Comparison of ENCODE assay signal across 8 cellular contexts in the genomic region with DNA sequence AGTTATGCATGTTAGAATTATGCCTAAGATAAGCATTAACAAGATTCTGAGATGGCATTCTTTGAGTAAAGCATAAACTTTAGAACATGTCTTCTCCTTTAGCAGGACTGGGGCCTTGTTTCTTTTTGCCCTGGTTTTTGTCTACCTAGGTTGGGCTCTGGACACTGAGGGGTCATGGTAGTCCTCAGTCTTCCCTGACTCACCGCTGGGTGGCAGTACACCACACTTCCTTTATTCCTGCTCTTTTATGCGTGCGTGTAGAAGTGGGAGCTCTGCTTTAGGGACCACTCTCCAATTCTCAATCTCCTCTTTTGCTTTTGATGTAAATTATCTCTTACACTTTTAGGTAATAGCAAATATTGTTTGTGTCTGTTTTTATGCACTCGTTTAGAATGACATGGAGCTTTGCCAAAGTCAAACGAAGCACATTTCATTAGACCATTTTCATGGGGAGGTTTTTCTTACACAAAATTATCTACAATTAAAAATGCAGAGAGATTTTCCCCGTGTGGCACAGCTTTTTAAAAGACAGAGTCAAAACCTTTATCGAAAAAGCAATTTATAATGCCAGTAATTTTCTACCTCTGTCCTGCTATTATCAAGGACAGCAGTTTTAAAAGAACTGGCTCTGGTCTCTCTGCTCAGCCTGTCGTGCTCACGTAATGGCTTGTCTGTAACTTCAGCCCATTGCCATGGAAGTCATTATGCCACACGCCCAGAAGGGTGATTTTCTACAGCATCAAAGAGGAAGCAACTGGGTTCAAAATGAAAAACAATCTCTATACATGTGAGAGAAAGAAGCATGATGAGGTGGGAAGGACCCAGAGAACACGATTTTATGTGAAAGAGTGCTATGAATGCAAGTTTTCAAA.
DNase-seq lines count a peak whose midpoint lies in the region; ATAC-seq, FAIRE-seq and TF ChIP-seq lines count a peak whose summit lies in the region.

No MANE protein-coding gene starts in this region.

- peak; percentile 57 for DNase-seq in AG10803 (ENCODE audit: low read depth)
- peak; percentile 46 to 61 (median 58) for DNase-seq in T-helper 17 cell
- peak; percentile 37 for DNase-seq in astrocyte (ENCODE audit: low read depth)
- DNase-seq in hypothalamus (lab: John Stamatoyannopoulos, UW), result peak in 47 of 51 donors; percentile 3 to 87 (median 47)

- no peaks in the 10 kb centered on the region for H3K79me2 ChIP-seq in astrocyte (ENCODE audit: insufficient read depth, low read length)

- no peaks in the 10 kb centered on the region for H3K9me3 ChIP-seq in T-helper 17 cell (ENCODE audit: control insufficient read depth, low read length, poor library complexity, severe bottlenecking)
- H3K9me3 ChIP-seq in astrocyte (ENCODE audit: insufficient read depth, low read depth, low read length), result no peaks in the 10 kb centered on the region
- no peaks in the 10 kb centered on the region for H3K9me3 ChIP-seq in skeletal muscle tissue (ENCODE audit: control insufficient read depth in 3 of 3, low read length in 3 of 3)

- TF ChIP-seq CTCF in AG10803 (conservative IDR thresholded peaks at IDR 0.05; ENCODE audit: low read length) (peak; percentile 95), LNCAP (IDR thresholded peaks at IDR 0.05) (peak; percentile 70), astrocyte (IDR thresholded peaks at IDR 0.05; ENCODE audit: insufficient read depth, low read depth, low read length) (peak; percentile 80)

- H3K9me3 Mint-ChIP-seq in astrocyte (ENCODE audit: unreplicated experiment), result no peaks in the 10 kb centered on the region

- H3K27me3 ChIP-seq in astrocyte (ENCODE audit: insufficient read depth, low read length), result no peaks in the 10 kb centered on the region
- no peaks in the 10 kb centered on the region for H3K27me3 ChIP-seq in skeletal muscle tissue (ENCODE audit: control insufficient read depth in 3 of 3, insufficient read depth in 3 of 3, low read length in 3 of 3)

- H3K27ac Mint-ChIP-seq in T-helper 17 cell (no peak overlapping the region), astrocyte (ENCODE audit: unreplicated experiment) (no peak overlapping the region)

- H3K4me2 ChIP-seq in astrocyte (ENCODE audit: low read length), result no peak overlapping the region

- no peaks in the 10 kb centered on the region for H4K20me1 ChIP-seq in astrocyte (ENCODE audit: insufficient read depth, low read length)

- H3K36me3 Mint-ChIP-seq in T-helper 17 cell (ENCODE audit: low read depth), result no peaks in the 10 kb centered on the region
- H3K36me3 Mint-ChIP-seq in astrocyte (ENCODE audit: low read depth, unreplicated experiment), result no peaks in the 10 kb centered on the region

- no peaks in the 10 kb centered on the region for H3K36me3 ChIP-seq in astrocyte (ENCODE audit: insufficient read depth, low read length)
- H3K36me3 ChIP-seq in skeletal muscle tissue (ENCODE audit: control insufficient read depth in 3 of 3, insufficient read depth in 3 of 3, low read length in 3 of 3), result no peaks in the 10 kb centered on the region

- H2AFZ ChIP-seq in astrocyte (ENCODE audit: low read depth, low read length), result no peak overlapping the region

- no peak overlapping the region for H3K9ac ChIP-seq in astrocyte (ENCODE audit: low read length)
- H3K9ac ChIP-seq in skeletal muscle tissue (ENCODE audit: low read depth in 1 of 3, low read length in 3 of 3), result no peak overlapping the region

- no peak overlapping the region for H3K4me3 ChIP-seq in AG10803 (ENCODE audit: low read length)
- H3K4me3 ChIP-seq in astrocyte (ENCODE audit: insufficient read depth, low read depth, low read length), result no peak overlapping the region
- peak overlapping the region; percentile 24 to 38 (median 24) for H3K4me3 ChIP-seq in skeletal muscle tissue (ENCODE audit: low read length in 3 of 3)

- H3K27me3 Mint-ChIP-seq in T-helper 17 cell, result no peaks in the 10 kb centered on the region
- peaks cover 1% of the 10 kb centered on the region for H3K27me3 Mint-ChIP-seq in astrocyte (ENCODE audit: low read depth, unreplicated experiment)

- FAIRE-seq in astrocyte (lab: Jason Lieb, UNC), result peak; percentile 67

- peak; percentile 45 for ATAC-seq in GM19025 (IDR thresholded peaks at IDR 0.05; ENCODE audit: low read depth, unreplicated experiment)
- peak; percentile 91 for ATAC-seq in T-helper 17 cell
- no peak for ATAC-seq in GM19351 (IDR thresholded peaks at IDR 0.05; ENCODE audit: unreplicated experiment)

- H3K4me1 ChIP-seq in astrocyte (ENCODE audit: insufficient read depth, low read length) (peaks cover 6% of the 10 kb centered on the region), skeletal muscle tissue (ENCODE audit: control insufficient read depth in 3 of 3, insufficient read depth in 3 of 3, low read length in 3 of 3) (peaks cover 3 to 4% (median 3%) of the 10 kb centered on the region in 3 donors)

- peak overlapping the region; percentile 33 for H3K4me3 Mint-ChIP-seq in T-helper 17 cell
- H3K4me3 Mint-ChIP-seq in astrocyte (ENCODE audit: unreplicated experiment), result no peak overlapping the region

- H3K4me1 Mint-ChIP-seq in T-helper 17 cell (peaks cover 11% of the 10 kb centered on the region), astrocyte (ENCODE audit: low read depth, unreplicated experiment) (peaks cover 10% of the 10 kb centered on the region)

- H3K27ac ChIP-seq in astrocyte (ENCODE audit: low read depth, low read length) (no peak overlapping the region), skeletal muscle tissue (ENCODE audit: low read depth, low read length) (no peak overlapping the region)

Comparison
In these comparisons a context has a peak if more than half of its experiments do, and no peak if none do; other contexts are left out.
1. H3K4me3 ChIP-seq: peak in skeletal muscle tissue (3 of 3); none in AG10803 (single experiment) and astrocyte (single experiment).
2. Peak in every context shown above with its lines, with median percentiles within 50 percentile points of each other: DNase-seq and CTCF ChIP-seq.